Comparison of ENCODE assay signal across 21 cellular contexts in the genomic region with DNA sequence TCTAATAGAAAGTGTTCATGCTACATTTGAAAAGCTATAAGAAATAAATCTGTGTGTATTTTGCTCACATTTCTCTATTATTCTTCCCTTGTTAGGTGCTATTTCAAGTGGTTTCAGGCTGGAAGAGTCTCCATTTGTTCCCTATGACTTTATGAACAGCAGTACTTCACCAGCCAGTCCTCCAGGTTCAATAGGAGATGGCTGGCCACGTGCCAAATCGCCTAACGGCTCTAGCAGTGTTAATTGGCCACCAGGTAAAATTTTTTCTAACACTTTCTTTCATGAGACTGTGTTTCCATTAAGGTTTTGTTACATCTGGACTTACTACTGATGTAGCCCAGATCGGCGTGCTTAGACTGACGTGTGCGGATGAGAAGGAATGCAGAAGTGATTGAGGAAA. TPM values are rescaled to one million over a fixed set of nuclear protein-coding genes. Genes with fewer than 3 reads are reported as not detected.
DNase-seq lines count a peak whose midpoint lies in the region; ATAC-seq, FAIRE-seq and TF ChIP-seq lines count a peak whose summit lies in the region.
"Had no signal": no experiment of that assay in that cellular context is flagged by ENCODE, and none has a peak within 500 bp of the region (broad histone marks: within the 10 kb centered on the region; RNA-seq: fewer than 3 reads in every experiment).

No MANE protein-coding gene starts in this region.

- 0 out of 2 replicates have a peak overlapping the region, but pooled peaks have one; percentile 20 for H3K27ac ChIP-seq in GM23338 (ENCODE audit: low read depth)
- no peak overlapping the region for H3K27ac ChIP-seq in K562 (ENCODE audit: extremely low read depth, low read depth, low read length)
- H3K27ac ChIP-seq: GM23248 had no signal

- no peaks in the 10 kb centered on the region for H3K4me1 Mint-ChIP-seq in GM23338
- H3K4me1 Mint-ChIP-seq: CD14-positive monocyte had no signal

- intact Hi-C loops in K562 (cut with micrococcal nuclease), result no loop called here

- H3K36me3 ChIP-seq in GM23338 (ENCODE audit: insufficient read depth) (peaks cover 93% of the 10 kb centered on the region), K562 (ENCODE audit: control insufficient read depth, insufficient read depth, low read length) (peaks cover 90% of the 10 kb centered on the region)

- in situ Hi-C loops in K562 (cut with MboI), result no loop called here

- TF ChIP-seq EP300 in K562 (IDR thresholded peaks at IDR 0.05; ENCODE audit: low read length), result no peak

- CTCF ChIA-PET in K562 (lab: Yijun Ruan, JAX; ENCODE audit: low intra/inter-chr PET ratio), result no interaction called here

- TF ChIP-seq CTCF in GM23338 (conservative IDR thresholded peaks at IDR 0.05; ENCODE audit: low read depth in 2 of 2) (no peak), K562 (IDR thresholded peaks at IDR 0.05 in 2 of 3, conservative IDR thresholded peaks at IDR 0.05 in 1 of 3; ENCODE audit: insufficient read depth in 2 of 3, low read depth in 1 of 3, low read length in 3 of 3) (no peak)

- no peak for TF ChIP-seq RAD21 in K562 (CRISPR knock-in tag; conservative IDR thresholded peaks at IDR 0.05 in 1 of 2, IDR thresholded peaks at IDR 0.05 in 1 of 2)

- H3K9me2 ChIP-seq in GM23338 (ENCODE audit: insufficient read depth), result no peaks in the 10 kb centered on the region

- no peak overlapping the region for H3K9ac ChIP-seq in K562 (ENCODE audit: insufficient read depth in 1 of 2, low read depth in 2 of 2, low read length in 2 of 2)
- H3K9ac ChIP-seq: GM23248 had no signal

- H3K79me2 ChIP-seq in GM23338 (replicated peaks; ENCODE audit: insufficient read depth) (peaks cover 9% of the 10 kb centered on the region), K562 (ENCODE audit: control insufficient read depth, insufficient read depth, low read length) (no peaks in the 10 kb centered on the region)

- H4K20me1 ChIP-seq in GM23338 (replicated peaks; ENCODE audit: insufficient read depth) (peaks cover 49% of the 10 kb centered on the region), K562 (replicated peaks; ENCODE audit: control insufficient read depth, insufficient read depth, low read length) (no peaks in the 10 kb centered on the region; the same call in 1 of the 2 replicates)

- H3K4me3 Mint-ChIP-seq in GM23338, result no peak overlapping the region
- H3K4me3 Mint-ChIP-seq: CD14-positive monocyte had no signal

- H3K27me3 Mint-ChIP-seq in GM23338 (ENCODE audit: insufficient read depth, low read depth, poor library complexity), result peaks cover 2% of the 10 kb centered on the region

- H3K27me3 ChIP-seq in GM23338 (ENCODE audit: insufficient read depth) (no peaks in the 10 kb centered on the region), K562 (ENCODE audit: control insufficient read depth in 2 of 2, insufficient read depth in 2 of 2, low read length in 2 of 2) (no peaks in the 10 kb centered on the region)

- no peak for ATAC-seq in GM23338
- no peak for ATAC-seq in K562
- ATAC-seq: SK-N-SH treated with all-trans-retinoic acid at 6 μM for 48 hours had no signal

- H2AFZ ChIP-seq in GM23338 (no peak overlapping the region), K562 (ENCODE audit: low read depth, low read length) (no peak overlapping the region)
- H2AFZ ChIP-seq: GM23248 had no signal

- TF ChIP-seq POLR2A in K562 (conservative IDR thresholded peaks at IDR 0.05), result no peak

- peaks cover 32% of the 10 kb centered on the region for H3F3A ChIP-seq in GM23338 (replicated peaks; ENCODE audit: low read depth)

- H3K36me3 Mint-ChIP-seq in GM23338 (ENCODE audit: low read depth), result peaks cover 91% of the 10 kb centered on the region

- H3K9me3 Mint-ChIP-seq in GM23338, result no peaks in the 10 kb centered on the region
- H3K9me3 Mint-ChIP-seq: CD14-positive monocyte had no signal

- WGBS in K562 (ENCODE audit: insufficient coverage, low coverage, missing lambda C conversion rate), result 87% methylated on average over 7 of the region's 7 CpGs

- H3K9me1 ChIP-seq in K562 (ENCODE audit: control insufficient read depth, insufficient read depth, low read length), result no peaks in the 10 kb centered on the region

- POLR2A ChIA-PET in K562 (lab: Yijun Ruan, JAX), result no interaction called here

- H3K4me2 ChIP-seq in GM23338 (no peak overlapping the region), K562 (ENCODE audit: insufficient read depth, low read length) (no peak overlapping the region)

- H3K27ac Mint-ChIP-seq in GM23338, result no peak overlapping the region

- H3K4me1 ChIP-seq in GM23338 (ENCODE audit: insufficient read depth) (no peaks in the 10 kb centered on the region), K562 (replicated peaks in 1 of 2; ENCODE audit: control insufficient read depth in 2 of 2, insufficient read depth in 2 of 2, low read length in 2 of 2) (no peaks in the 10 kb centered on the region)

- H3K9me3 ChIP-seq in K562 (replicated peaks; ENCODE audit: control insufficient read depth, insufficient read depth, low read depth, low read length), result no peaks in the 10 kb centered on the region

- no TSS peak for BruUV-seq in K562 (replicated peaks; lab: Mats Ljungman, UMichigan)

- peak; percentile 26 for DNase-seq in NCI-H2029 treated with DMSO at 0.1 percent for 48 hours (lab: John Stamatoyannopoulos, UW)
- DNase-seq in NCI-H2029 (lab: John Stamatoyannopoulos, UW), result no peak
- DNase-seq in GM23338 (ENCODE audit: low spot score), result no peak
- peak; percentile 11 for DNase-seq in NCI-H2107 treated with DMSO at 0.1 percent for 48 hours (lab: John Stamatoyannopoulos, UW; ENCODE audit: unreplicated experiment)
- DNase-seq in K562 (ENCODE audit: extremely low read depth in 1 of 4, low spot score in 3 of 4), result no peak
- DNase-seq in SK-N-DZ (ENCODE audit: low spot score), result no peak
- DNase-seq in COLO829 (ENCODE audit: low spot score), result no peak
- DNase-seq in stimulated activated CD4-positive, alpha-beta T cell treated with anti-CD3 and anti-CD28 coated beads, Interleukin-2, amount 100 ng/mL, for 24 hours, result no peak
- DNase-seq: 8988T, GF-D8, GM23248, NCI-H1436 treated with DMSO at 0.1 percent for 48 hours, NCI-H2081, NCI-H774, SHP77 had no signal

- H3K4me3 ChIP-seq in GM23338 (no peak overlapping the region), K562 (no peak overlapping the region)
- H3K4me3 ChIP-seq: GM23248 had no signal

- FAIRE-seq in K562 (lab: Jason Lieb, UNC), result no peak

TF ChIP-seq in GM23338, 12 proteins besides CTCF, POLR2A, EP300 and RAD21 (continues in another document):
- TF ChIP-seq EZH2phosphoT487 (IDR thresholded peaks at IDR 0.05; ENCODE audit: unreplicated experiment) (no peak), ETS1 (IDR thresholded peaks at IDR 0.05) (no peak), ZNF331 (CRISPR knock-in tag; IDR thresholded peaks at IDR 0.05; ENCODE audit: low read depth) (no peak), CREB1 (CRISPR knock-in tag; IDR thresholded peaks at IDR 0.05; ENCODE audit: low read depth) (no peak), POLR2AphosphoS5 (IDR thresholded peaks at IDR 0.05; ENCODE audit: low read depth) (no peak)

TF ChIP-seq in K562, 482 proteins besides CTCF, POLR2A, EP300 and RAD21:
- TF ChIP-seq NFIC (IDR thresholded peaks at IDR 0.05), result peak; percentile 83
- TF ChIP-seq, protein P1, sequence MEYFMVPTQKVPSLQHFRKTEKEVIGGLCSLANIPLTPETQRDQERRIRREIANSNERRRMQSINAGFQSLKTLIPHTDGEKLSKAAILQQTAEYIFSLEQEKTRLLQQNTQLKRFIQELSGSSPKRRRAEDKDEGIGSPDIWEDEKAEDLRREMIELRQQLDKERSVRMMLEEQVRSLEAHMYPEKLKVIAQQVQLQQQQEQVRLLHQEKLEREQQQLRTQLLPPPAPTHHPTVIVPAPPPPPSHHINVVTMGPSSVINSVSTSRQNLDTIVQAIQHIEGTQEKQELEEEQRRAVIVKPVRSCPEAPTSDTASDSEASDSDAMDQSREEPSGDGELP (CRISPR knock-in tag; IDR thresholded peaks at IDR 0.05; ENCODE audit: borderline replicate concordance), result no peak
TF ChIP-seq in K562: peak in this region for 1.

RNA-seq across cellular contexts. Expression of gene SLC5A11, which starts 30.7 kb away (rescaled TPM):
- 0.07 TPM in 1 of 2 replicates, not detected in the other for total RNA-seq in GM23338 (2014; rRNA removed; shearing (Covaris generic))
- polyA plus RNA-seq in GM23338 (2016; fragmentation: Nextera tagmentation; extraction: Ambion mirVana) (0.10 TPM in 1 of 2 replicates, not detected in the other), K562 (2011; rRNA removed) (not detected in 2 replicates), K562 (2014; fragmentation: Illumina TruSeq; extraction: Trizol) (0.15 TPM in 1 of 2 replicates, not detected in the other), K562 (2014; fragmentation: Nextera tagmentation; extraction: Ambion mirVana) (under 1 TPM; 0.04 to 0.25 TPM), K562 (2014; rRNA removed) (0.18 TPM in 1 of 2 replicates, not detected in the other)
- not detected in 2 replicates for total RNA-seq in K562 (2011; cell fraction: chromatin; rRNA removed; ENCODE audit: low replicate concordance)
- total RNA-seq in K562 (2011; cell fraction: nucleolus; rRNA removed), result not detected in 2 replicates
- total RNA-seq in K562 (2011; cell fraction: nucleoplasm; rRNA removed), result not detected in 2 replicates
- total RNA-seq in K562 (2014; rRNA removed) (0.14 TPM in 1 of 2 replicates, not detected in the other), K562 (2014; rRNA removed; fragmentation: Illumina TruSeq; extraction: Trizol) (0.07 TPM in 1 of 2 replicates, not detected in the other), K562 (2015; rRNA removed; fragmentation: Illumina TruSeq; extraction: Trizol) (0.11 TPM in 1 of 2 replicates, not detected in the other), K562 (2021) (0.09 TPM in 1 of 2 replicates, not detected in the other)
- polyA plus RNA-seq in K562 (2011; cell fraction: cytosol; rRNA removed), result 0.04 TPM in 1 of 2 replicates, not detected in the other
- 0.13 and 0.17 TPM in 2 replicates for polyA plus RNA-seq in K562 (2011; cell fraction: nucleus; rRNA removed)
- 0.07 and 0.08 TPM in 2 replicates for polyA plus RNA-seq in K562 (2012)
- not detected in 2 replicates for polyA minus RNA-seq in K562 (2011; rRNA and poly(A)+ RNA removed)
- polyA minus RNA-seq in K562 (2011; cell fraction: cytosol; rRNA and poly(A)+ RNA removed), result not detected in 2 replicates
- not detected in 2 replicates for polyA minus RNA-seq in K562 (2011; cell fraction: nucleus; rRNA and poly(A)+ RNA removed)
- polyA plus RNA-seq in SK-N-DZ (2014; cell fraction: cytosol; rRNA removed), result 0.72 and 1.4 TPM in 2 replicates
- 0.24 and 0.90 TPM in 2 replicates for polyA plus RNA-seq in SK-N-DZ (2014; cell fraction: nucleus; rRNA removed)
- total RNA-seq: GM23248; NCI-H460; RPMI7951; T-helper 1 cell treated with Interleukin-12 subunit alpha and Interleukin-12 subunit beta and Interleukin-4 antibody, amounts not matched to agents 30 ng/mL and 1 ng/mL, for 36 hours had no signal
- polyA plus RNA-seq: AG04450, CD14-positive monocyte, GM23248 had no signal

Comparison
In these comparisons a context has a peak if more than half of its experiments do, and no peak if none do; other contexts are left out.
1. DNase-seq: peak in NCI-H2029 treated with DMSO at 0.1 percent for 48 hours (single experiment) and NCI-H2107 treated with DMSO at 0.1 percent for 48 hours (single experiment); none in NCI-H2029 (single experiment), GM23338 (single experiment), K562 (0 of 4), SK-N-DZ (single experiment), COLO829 (single experiment) and stimulated activated CD4-positive, alpha-beta T cell treated with anti-CD3 and anti-CD28 coated beads, Interleukin-2, amount 100 ng/mL, for 24 hours (0 of 2).